Comparison of ENCODE assay signal across 15 cellular contexts in the genomic region with DNA sequence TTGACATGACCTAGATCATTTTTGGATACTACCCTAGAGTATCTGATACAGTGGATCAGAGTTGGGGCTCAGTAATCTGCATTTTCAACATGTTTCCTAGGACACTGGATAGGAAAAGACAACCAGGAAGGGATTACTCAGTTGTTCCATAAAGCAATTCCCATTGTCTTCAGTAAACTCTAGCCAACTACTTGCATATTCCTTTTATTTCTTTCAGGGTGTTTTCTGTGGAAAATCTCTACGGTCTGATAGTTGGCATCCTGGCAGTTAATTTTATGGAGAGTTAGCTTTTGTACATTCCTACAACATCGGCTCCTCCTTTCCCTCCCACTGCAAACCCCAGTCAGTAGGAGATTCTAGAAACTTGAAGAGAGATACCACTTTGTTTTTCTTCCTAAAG.
DNase-seq lines count a peak whose midpoint lies in the region; ATAC-seq and TF ChIP-seq lines count a peak whose summit lies in the region.
"Had no signal": no experiment of that assay in that cellular context is flagged by ENCODE, and none has a peak within 500 bp of the region (broad histone marks: within the 10 kb centered on the region; RNA-seq: fewer than 3 reads in every experiment).

No MANE protein-coding gene starts in this region.

- DNase-seq in left ventricle myocardium superior (no peak), cardiac septum (ENCODE audit: low spot score) (no peak), kidney glomerular epithelial cell (lab: John Stamatoyannopoulos, UW) (peak; percentile 13), pulmonary artery endothelial cell (ENCODE audit: low read depth, low spot score) (peak; percentile 68), CD14-positive monocyte (ENCODE audit: low spot score) (no peak), NCI-H1048 (lab: John Stamatoyannopoulos, UW) (no peak), T-helper 1 cell (no peak)
- DNase-seq: DMS53, KG1, NCI-H1105, NCI-H1694 treated with DMSO at 0.1 percent for 48 hours, NCI-H345, NCI-H526 treated with DMSO at 0.1 percent for 48 hours had no signal

- no peak overlapping the region for H3K27ac Mint-ChIP-seq in CD14-positive monocyte

- no peaks in the 10 kb centered on the region for H3K4me1 Mint-ChIP-seq in CD14-positive monocyte

- no peak overlapping the region for H3K4me3 Mint-ChIP-seq in CD14-positive monocyte

- ATAC-seq in left ventricle myocardium superior (peak; percentile 7), HG02852 (IDR thresholded peaks at IDR 0.05; ENCODE audit: unreplicated experiment) (no peak)
- ATAC-seq: HCT116 had no signal

- peaks cover 0 to 5% (median 3%) of the 10 kb centered on the region in 7 donors for H3K9me3 Mint-ChIP-seq in CD14-positive monocyte

- no peak for TF ChIP-seq CTCF in CD14-positive monocyte (IDR thresholded peaks at IDR 0.05)

- intact Hi-C loops in left ventricle myocardium superior (cut with micrococcal nuclease) = no loop called here
- intact Hi-C loops in cardiac septum (cut with DNase I) = no loop called here
- intact Hi-C loops in CD14-positive monocyte (cut with micrococcal nuclease) = no loop called here

- peaks cover 0 to 1% (median 0%) of the 10 kb centered on the region in 3 donors for H3K27me3 Mint-ChIP-seq in CD14-positive monocyte (ENCODE audit: low read depth in 3 of 3)

- H3K36me3 Mint-ChIP-seq in CD14-positive monocyte = no peaks in the 10 kb centered on the region

Comparison
In these comparisons a context has a peak if more than half of its experiments do, and no peak if none do; other contexts are left out.
1. DNase-seq: peak in kidney glomerular epithelial cell (single experiment) and pulmonary artery endothelial cell (single experiment); none in left ventricle myocardium superior (single experiment), cardiac septum (single experiment), CD14-positive monocyte (single experiment), NCI-H1048 (single experiment) and T-helper 1 cell (0 of 5).